Comparison of ENCODE assay signal across 8 cellular contexts in the genomic region with DNA sequence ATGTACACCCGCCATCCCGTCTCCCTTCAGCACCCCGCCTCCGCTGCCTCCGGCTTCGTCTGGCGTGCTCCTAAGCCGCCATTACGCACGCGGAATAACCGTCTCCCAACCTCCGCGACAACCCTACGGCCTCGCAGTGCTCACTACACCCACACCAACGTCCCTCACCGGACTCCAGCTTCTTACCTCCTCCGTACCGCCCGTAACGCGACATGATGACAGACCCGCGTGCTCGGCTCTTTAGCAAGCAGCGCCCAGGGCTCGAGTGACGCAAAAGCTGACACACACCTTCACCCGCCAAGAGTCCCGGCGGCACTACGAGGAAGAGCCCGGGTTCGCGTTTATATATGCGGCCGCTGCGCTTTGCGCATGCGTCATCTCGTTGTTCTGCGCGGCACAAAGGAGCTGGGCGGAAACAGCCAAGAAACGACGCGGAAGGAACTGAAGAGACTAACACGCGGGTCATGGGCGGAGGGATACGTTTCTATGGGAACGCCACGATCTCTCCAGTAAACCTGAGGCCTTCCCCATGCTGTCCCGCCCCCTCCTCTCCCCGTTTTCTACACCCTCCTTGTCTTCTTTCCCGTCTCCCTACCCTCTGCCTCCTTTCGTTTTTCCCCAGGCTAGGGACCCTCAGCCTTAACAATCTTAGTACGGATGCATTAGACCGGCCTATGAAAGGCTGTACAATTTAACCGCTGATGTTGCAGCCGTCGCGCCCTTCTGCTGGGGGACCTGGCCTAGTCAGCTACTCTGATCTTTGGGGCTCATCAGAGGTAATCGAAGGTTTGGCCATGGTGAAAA. TPM values are rescaled to one million over a fixed set of nuclear protein-coding genes. Genes with fewer than 3 reads are reported as not detected.
DNase-seq lines count a peak whose midpoint lies in the region; ATAC-seq and TF ChIP-seq lines count a peak whose summit lies in the region.

Gene SRSF7 (minus strand): TSS at position 319 of the 804 bp plus-strand sequence. CDS start 105 bp downstream, at position 214.

- H3K27me3 ChIP-seq in ovary (no peaks in the 10 kb centered on the region), thyroid gland (no peaks in the 10 kb centered on the region)

- 1% methylated on average over 65 of the region's 65 CpGs for WGBS in ovary, 3 donors
- 1 to 3% methylated on average over 48 to 65 of the region's 65 CpGs for WGBS in thyroid gland, 2 donors

- peaks cover 2% of the 10 kb centered on the region for H3K4me1 ChIP-seq in ovary (ENCODE audit: insufficient read depth)
- peaks cover 9 to 20% of the 10 kb centered on the region in 2 donors for H3K4me1 ChIP-seq in thyroid gland

- no peaks in the 10 kb centered on the region for H3K9me3 ChIP-seq in ovary
- H3K9me3 ChIP-seq in thyroid gland, result no peaks in the 10 kb centered on the region

- H3K4me3 ChIP-seq in ovary, result peak within 1 kb of the TSS; percentile 68
- peak within 1 kb of the TSS; percentile 60 to 93 (median 92) for H3K4me3 ChIP-seq in thyroid gland (replicated peaks in 1 of 3)

- peak; percentile 76 for TF ChIP-seq EP300 in ovary (IDR thresholded peaks at IDR 0.05)

- H3K36me3 ChIP-seq in ovary (no peaks in the 10 kb centered on the region), thyroid gland (peaks cover 28 to 32% of the 10 kb centered on the region in 2 donors)

- peak; percentile 100 for TF ChIP-seq POLR2A in GM10847 (IDR thresholded peaks at IDR 0.05; ENCODE audit: extremely low read depth, insufficient read length)
- peak; percentile 100 for TF ChIP-seq POLR2A in ovary (IDR thresholded peaks at IDR 0.05)
- TF ChIP-seq POLR2A in thyroid gland (IDR thresholded peaks at IDR 0.05), result peak; percentile 100

- DNase-seq in NCI-H1417 (lab: John Stamatoyannopoulos, UW) (peak; percentile 99 to 100 (median 99)), SW 1271 (lab: John Stamatoyannopoulos, UW) (peak; percentile 97 to 99), Right ventricle myocardium inferior (ENCODE audit: missing footprints) (peak; percentile 99), ovary (peak; percentile 98 to 99 (median 99)), thyroid gland (peak; percentile 98)
- peak; percentile 93 for DNase-seq in activated naive CD8-positive, alpha-beta T cell treated with anti-CD3 and anti-CD28 coated beads, Interleukin-2, amount 50 U/mL, for 16 hours (ENCODE audit: low read depth, low spot score)

- intact Hi-C loops in Right ventricle myocardium inferior (cut with DNase I) (loop anchor here (5.0 kb wide), 1 partner anchor 374 kb away; the partner anchor contains the start of gene ATL2), ovary (cut with DNase I) (no loop called here), thyroid gland (cut with DNase I) (no loop called here)

- H3K27ac ChIP-seq in ovary (peak within 1 kb of the TSS; percentile 94 to 95), thyroid gland (peak within 1 kb of the TSS; percentile 98 to 100 (median 99))

- TF ChIP-seq CTCF in ovary (IDR thresholded peaks at IDR 0.05) (peak in 2 of 3 donors; percentile 18 to 39), thyroid gland (IDR thresholded peaks at IDR 0.05) (no peak)

- ATAC-seq in HG02678 (IDR thresholded peaks at IDR 0.05; ENCODE audit: unreplicated experiment), result peak; percentile 82
- peak; percentile 92 for ATAC-seq in Right ventricle myocardium inferior

RNA-seq across cellular contexts. Expression of gene SRSF7, which starts in this region (rescaled TPM):
- total RNA-seq in Right ventricle myocardium inferior, result 49.7 TPM
- 100 to 1,000 TPM in 4 of 7 donors, 10 to 100 TPM in 3; 81.1 to 163 (median 124) TPM for total RNA-seq in ovary
- 100 to 1,000 TPM; 103 to 106 TPM for polyA plus RNA-seq in ovary
- total RNA-seq in thyroid gland, result 100 to 1,000 TPM in 3 of 4 donors, 10 to 100 TPM in 1; 80.8 to 121 (median 117) TPM

Comparison
In these comparisons a context has a peak if more than half of its experiments do, and no peak if none do; other contexts are left out.
1. Peak in every context shown above with its lines: DNase-seq, ATAC-seq, H3K4me3 ChIP-seq and H3K27ac ChIP-seq.
2. CTCF ChIP-seq: peak in ovary (2 of 3); none in thyroid gland (0 of 6).